Comparison of ENCODE assay signal across 30 cellular contexts in genomic region chr6:15087234-15087633, GRCh38.
A peak's percentile ranks its signal among the peaks of the same experiment; 100 is the strongest.
DNase-seq lines count a peak whose midpoint lies in the region; ATAC-seq, FAIRE-seq and TF ChIP-seq lines count a peak whose summit lies in the region.
"Had no signal": no experiment of that assay in that cellular context is flagged by ENCODE, and none has a peak within 500 bp of the region (broad histone marks: within the 10 kb centered on the region; RNA-seq: fewer than 3 reads in every experiment).

No MANE protein-coding gene starts in this region.

- peak overlapping the region in 1 of 11 experiments; percentile 22; a peak in 1 of 22 replicates for H3K27ac ChIP-seq in BLaER1 treated with 17β-estradiol and CSF1 and Interleukin-3, amounts not matched to agents 10 nM and 100 nM
- H3K27ac ChIP-seq in GM23338 (ENCODE audit: low read depth): no peak overlapping the region
- no peak overlapping the region for H3K27ac ChIP-seq in H1 (ENCODE audit: low read depth, low read length)
- no peak overlapping the region for H3K27ac ChIP-seq in tibial artery
- H3K27ac ChIP-seq: KMS-11, PC-9, SJCRH30 had no signal

- no peak overlapping the region for H2BK120ac ChIP-seq in H1 (replicated peaks; ENCODE audit: low read depth, low read length)

- H2AK5ac ChIP-seq in H1 (ENCODE audit: low read depth, low read length): no peak overlapping the region

- no peak overlapping the region for H3K14ac ChIP-seq in H1 (ENCODE audit: insufficient read length)

- intact Hi-C loops in tibial artery (cut with DNase I; ENCODE audit: low total_unique reads): no loop called here

- peaks cover 0 to 6% (median 0%) of the 10 kb centered on the region in 11 experiments; a peak in 3 of 22 replicates for H3K9me3 ChIP-seq in BLaER1 treated with 17β-estradiol and CSF1 and Interleukin-3, amounts not matched to agents 10 nM and 100 nM (replicated peaks in 1 of 11)
- no peaks in the 10 kb centered on the region for H3K9me3 ChIP-seq in H1 (ENCODE audit: insufficient read depth in 2 of 2, low read depth in 1 of 2, low read length in 1 of 2)
- no peaks in the 10 kb centered on the region for H3K9me3 ChIP-seq in tibial artery
- H3K9me3 ChIP-seq: SJCRH30 had no signal

- H4K91ac ChIP-seq in H1 (replicated peaks; ENCODE audit: insufficient read length, low read length): no peak overlapping the region

- H3K4me3 ChIP-seq in BLaER1 treated with 17β-estradiol and CSF1 and Interleukin-3, amounts not matched to agents 10 nM and 100 nM: no peak overlapping the region
- H3K4me3 ChIP-seq in GM23338 (no peak overlapping the region), H1 (ENCODE audit: extremely low read depth in 1 of 4, insufficient read depth in 2 of 4, low read depth in 3 of 4, low read length in 4 of 4) (no peak overlapping the region), tibial artery (no peak overlapping the region)
- H3K4me3 ChIP-seq: GM12878, PC-9, SJCRH30 had no signal

- no peaks in the 10 kb centered on the region for H3K23me2 ChIP-seq in H1 (ENCODE audit: low read depth, low read length)

- no peaks in the 10 kb centered on the region; the same call in 1 of the 2 replicates for H3K79me1 ChIP-seq in H1 (ENCODE audit: low read depth, low read length)

- H4K20me1 ChIP-seq in BLaER1 treated with 17β-estradiol and CSF1 and Interleukin-3, amounts not matched to agents 10 nM and 100 nM: no peaks in the 10 kb centered on the region
- H4K20me1 ChIP-seq in GM23338 (replicated peaks; ENCODE audit: insufficient read depth) (no peaks in the 10 kb centered on the region), H1 (replicated peaks in 1 of 2; ENCODE audit: control insufficient read depth in 1 of 2, insufficient read depth in 2 of 2, low read length in 2 of 2) (no peaks in the 10 kb centered on the region)

- no peak for TF ChIP-seq CTCF in GM23338 (conservative IDR thresholded peaks at IDR 0.05; ENCODE audit: low read depth in 2 of 2)
- TF ChIP-seq CTCF in H1 (IDR thresholded peaks at IDR 0.05; ENCODE audit: control extremely low read depth in 1 of 3, insufficient read depth in 1 of 3, low read depth in 1 of 3, low read length in 3 of 3): no peak
- TF ChIP-seq CTCF in nephron progenitor cell (IDR thresholded peaks at IDR 0.05): no peak
- TF ChIP-seq CTCF in tibial artery (IDR thresholded peaks at IDR 0.05): no peak

- peak overlapping the region; percentile 34; the same call in 1 of the 2 replicates for H3K18ac ChIP-seq in H1 (ENCODE audit: extremely low read depth, low read length)

- no peak overlapping the region; the same call in 1 of the 2 replicates for H2BK12ac ChIP-seq in H1 (ENCODE audit: low read depth, low read length)

- H3K36me3 Mint-ChIP-seq in GM23338 (ENCODE audit: low read depth) (no peaks in the 10 kb centered on the region), nephron progenitor cell (ENCODE audit: low read depth) (no peaks in the 10 kb centered on the region)
- H3K36me3 Mint-ChIP-seq: CD4-positive, CD25-positive, alpha-beta regulatory T cell had no signal

- H3K27ac Mint-ChIP-seq in GM23338 (no peak overlapping the region), nephron progenitor cell (peak overlapping the region; percentile 44)
- H3K27ac Mint-ChIP-seq: CD4-positive, CD25-positive, alpha-beta regulatory T cell had no signal

- DNase-seq in GM23338 (ENCODE audit: low spot score) (no peak), H1 (ENCODE audit: low read depth in 1 of 2, low spot score in 2 of 2) (no peak), nephron progenitor cell (no peak), NCI-H82 treated with DMSO at 0.1 percent for 48 hours (lab: John Stamatoyannopoulos, UW; ENCODE audit: unreplicated experiment) (no peak), tibial artery (no peak), DMS 273 (lab: John Stamatoyannopoulos, UW; ENCODE audit: unreplicated experiment) (no peak), NCI-H526 (lab: John Stamatoyannopoulos, UW) (no peak)
- DNase-seq: CD4-positive, CD25-positive, alpha-beta regulatory T cell; COR-L47; DMS 273 treated with DMSO at 0.1 percent for 48 hours; DMS79; EL; GDM1; GOT3; HCEC 1CT; IMR-90; NCI-H1105; NCI-H1436 treated with DMSO at 0.1 percent for 48 hours; NCI-H187 treated with DMSO at 0.1 percent for 48 hours; NCI-H2171 treated with DMSO at 0.1 percent for 48 hours; NCI-H345; NCI-H524; SJCRH30 had no signal

- no peak overlapping the region for H4K8ac ChIP-seq in H1 (ENCODE audit: extremely low read depth, insufficient read depth, low read length)

- H3K27me3 ChIP-seq in BLaER1 treated with 17β-estradiol and CSF1 and Interleukin-3, amounts not matched to agents 10 nM and 100 nM: no peaks in the 10 kb centered on the region
- H3K27me3 ChIP-seq in GM23338 (ENCODE audit: insufficient read depth) (no peaks in the 10 kb centered on the region), H1 (replicated peaks in 1 of 4; ENCODE audit: control insufficient read depth in 3 of 4, extremely low read depth in 1 of 4, insufficient read depth in 3 of 4, low read length in 3 of 4) (no peaks in the 10 kb centered on the region), tibial artery (no peaks in the 10 kb centered on the region)
- H3K27me3 ChIP-seq: SJCRH30 had no signal

- FAIRE-seq in H1 (lab: Jason Lieb, UNC): no peak
- FAIRE-seq: A204.1, GM12878 had no signal

- H3K9me2 ChIP-seq in GM23338 (ENCODE audit: insufficient read depth): peaks cover 9% of the 10 kb centered on the region; the same call in 1 of the 2 replicates

- no peak overlapping the region for H2BK15ac ChIP-seq in H1 (ENCODE audit: low read length)

- H4K5ac ChIP-seq in H1 (ENCODE audit: insufficient read length, low read depth, low read length): no peak overlapping the region

- 96% methylated on average over 5 of the region's 5 CpGs; no CpG with 5 or more reads in 1 of the 2 experiments for WGBS in H1 (ENCODE audit: extremely low coverage in 1 of 2, insufficient coverage in 1 of 2, insufficient read length in 1 of 2, insufficient replicate concordance in 2 of 2, low coverage in 1 of 2, low lambda C conversion rate in 2 of 2, missing lambda C conversion rate in 1 of 2), 2 experiments

- no peak overlapping the region for H3K23ac ChIP-seq in H1 (ENCODE audit: insufficient read length)

- H2BK20ac ChIP-seq in H1 (ENCODE audit: low read length): no peak overlapping the region

- peak overlapping the region; percentile 11 to 62 (median 42); a peak in 16 of 22 replicates for H3K4me2 ChIP-seq in BLaER1 treated with 17β-estradiol and CSF1 and Interleukin-3, amounts not matched to agents 10 nM and 100 nM
- H3K4me2 ChIP-seq in GM23338 (no peak overlapping the region), H1 (ENCODE audit: insufficient read depth in 1 of 2, low read depth in 2 of 2, low read length in 2 of 2) (no peak overlapping the region)
- H3K4me2 ChIP-seq: KMS-11, PC-9 had no signal

- no peak overlapping the region for H3K56ac ChIP-seq in H1 (replicated peaks; ENCODE audit: insufficient read length, low read depth, low read length)

- no peak overlapping the region for H2BK5ac ChIP-seq in H1 (ENCODE audit: low read depth, low read length)

- H3K9ac ChIP-seq in BLaER1 treated with 17β-estradiol and CSF1 and Interleukin-3, amounts not matched to agents 10 nM and 100 nM: no peak overlapping the region
- H3K9ac ChIP-seq in H1 (replicated peaks in 1 of 4; ENCODE audit: extremely low read depth in 1 of 4, low read depth in 3 of 4, low read length in 3 of 4): no peak overlapping the region
- H3K9ac ChIP-seq: KMS-11 had no signal

- TF ChIP-seq EP300 in H1 (IDR thresholded peaks at IDR 0.05; ENCODE audit: borderline replicate concordance in 1 of 2, low read depth in 2 of 2, low read length in 2 of 2): no peak

- H2AFZ ChIP-seq in GM23338 (peak overlapping the region; percentile 66), H1 (ENCODE audit: low read length) (no peak overlapping the region)
- H2AFZ ChIP-seq: PC-9 had no signal

- H3K4me3 Mint-ChIP-seq in GM23338 (no peak overlapping the region), nephron progenitor cell (no peak overlapping the region)
- H3K4me3 Mint-ChIP-seq: CD4-positive, CD25-positive, alpha-beta regulatory T cell had no signal

- H3K4me1 Mint-ChIP-seq in GM23338 (peaks cover 11% of the 10 kb centered on the region), nephron progenitor cell (peaks cover 54% of the 10 kb centered on the region)
- H3K4me1 Mint-ChIP-seq: CD4-positive, CD25-positive, alpha-beta regulatory T cell had no signal

- H3K9me3 Mint-ChIP-seq in GM23338 (no peaks in the 10 kb centered on the region), nephron progenitor cell (no peaks in the 10 kb centered on the region)
- H3K9me3 Mint-ChIP-seq: CD4-positive, CD25-positive, alpha-beta regulatory T cell had no signal

- TF ChIP-seq RAD21 in H1 (IDR thresholded peaks at IDR 0.05 in 1 of 2, conservative IDR thresholded peaks at IDR 0.05 in 1 of 2; ENCODE audit: low read depth in 2 of 2, low read length in 2 of 2): no peak

- CTCF ChIA-PET in H1 (lab: Charles Lee; ENCODE audit: partially characterized antibody): interaction anchor here (0.6 kb wide), 1 partner anchor 190 kb away, joined by 3 read pairs; no protein-coding TSS in a partner anchor

- H3K4me1 ChIP-seq in BLaER1 treated with 17β-estradiol and CSF1 and Interleukin-3, amounts not matched to agents 10 nM and 100 nM: peaks cover 9 to 51% (median 18%) of the 10 kb centered on the region in 10 experiments; a peak in 18 of 20 replicates
- H3K4me1 ChIP-seq in GM23338 (ENCODE audit: insufficient read depth): 0 out of 2 replicates have a peak, but pooled peaks cover 6% of the 10 kb centered on the region
- H3K4me1 ChIP-seq in H1 (replicated peaks in 1 of 4; ENCODE audit: control insufficient read depth in 3 of 4, insufficient read depth in 4 of 4, low read length in 3 of 4): peaks cover 0 to 3% (median 0%) of the 10 kb centered on the region in 4 experiments; a peak in 2 of 7 replicates
- H3K4me1 ChIP-seq in tibial artery: no peaks in the 10 kb centered on the region
- H3K4me1 ChIP-seq: SJCRH30 had no signal

- TF ChIP-seq POLR2A in H1 (IDR thresholded peaks at IDR 0.05; ENCODE audit: control extremely low read depth in 1 of 2, low read depth in 2 of 2, low read length in 2 of 2): no peak

- POLR2A ChIA-PET in H1 (lab: Charles Lee; ENCODE audit: partially characterized antibody): no interaction called here

- peaks cover 3% of the 10 kb centered on the region; the same call in 1 of the 2 replicates for H3F3A ChIP-seq in GM23338 (replicated peaks; ENCODE audit: low read depth)

- H3K27me3 Mint-ChIP-seq in GM23338 (ENCODE audit: insufficient read depth, low read depth, poor library complexity) (no peaks in the 10 kb centered on the region), nephron progenitor cell (ENCODE audit: low read depth, poor library complexity) (no peaks in the 10 kb centered on the region)

- no peaks in the 10 kb centered on the region for H3K36me3 ChIP-seq in BLaER1 treated with 17β-estradiol and CSF1 and Interleukin-3, amounts not matched to agents 10 nM and 100 nM
- H3K36me3 ChIP-seq in GM23338 (ENCODE audit: insufficient read depth): no peaks in the 10 kb centered on the region
- no peaks in the 10 kb centered on the region for H3K36me3 ChIP-seq in H1 (ENCODE audit: control insufficient read depth in 2 of 4, insufficient read depth in 4 of 4, low read length in 3 of 4)
- no peaks in the 10 kb centered on the region for H3K36me3 ChIP-seq in tibial artery
- H3K36me3 ChIP-seq: SJCRH30 had no signal

- ATAC-seq in GM23338: no peak
- ATAC-seq: GM12878, Right ventricle myocardium inferior, SK-N-SH treated with all-trans-retinoic acid at 6 μM for 48 hours had no signal

- H3K79me2 ChIP-seq in GM23338 (replicated peaks; ENCODE audit: insufficient read depth) (no peaks in the 10 kb centered on the region), H1 (ENCODE audit: control insufficient read depth in 1 of 2, insufficient read depth in 2 of 2, low read length in 2 of 2) (no peaks in the 10 kb centered on the region)

- no peak overlapping the region for H3K4ac ChIP-seq in H1 (replicated peaks; ENCODE audit: insufficient read length, low read depth, low read length)

Comparison
In these comparisons a context has a peak if more than half of its experiments do, and no peak if none do; other contexts are left out.
1. H3K4me2 ChIP-seq: peak in BLaER1 treated with 17β-estradiol and CSF1 and Interleukin-3, amounts not matched to agents 10 nM and 100 nM (11 of 11); none in GM23338 (single experiment) and H1 (0 of 2).